Comparison of ENCODE assay signal across 8 cellular contexts in genomic region chr4:80197132-80197573, GRCh38. TPM values are rescaled to one million over a fixed set of nuclear protein-coding genes. Genes with fewer than 3 reads are reported as not detected.
DNase-seq lines count a peak whose midpoint lies in the region; ATAC-seq and TF ChIP-seq lines count a peak whose summit lies in the region.

Gene PRDM8 (plus strand): TSS chr4:80197503. CDS start chr4:80200081, 2,578 bp downstream.

- no peaks in the 10 kb centered on the region for H3K79me2 ChIP-seq in neural progenitor cell (ENCODE audit: low read depth)

- H3K27me3 Mint-ChIP-seq in T-helper 17 cell = peaks cover 10% of the 10 kb centered on the region
- H3K27me3 Mint-ChIP-seq in endodermal cell (ENCODE audit: insufficient read depth) = peaks cover 100% of the 10 kb centered on the region
- H3K27me3 Mint-ChIP-seq in neural progenitor cell (ENCODE audit: insufficient read depth, low read depth) = peaks cover 90% of the 10 kb centered on the region
- H3K27me3 Mint-ChIP-seq in Caco-2 (ENCODE audit: insufficient read depth, unreplicated experiment) = peaks cover 36% of the 10 kb centered on the region

- CTCF ChIA-PET in Caco-2 (lab: Charles Lee) = no interaction called here

- POLR2A ChIA-PET in Caco-2 (lab: Charles Lee) = no interaction called here

- peak within 1 kb of the TSS; percentile 77 for H3K4me2 ChIP-seq in neural progenitor cell

- H4K20me1 ChIP-seq in neural progenitor cell (ENCODE audit: low read depth) = peaks cover 92% of the 10 kb centered on the region

- H3K9ac ChIP-seq in endodermal cell (ENCODE audit: extremely low read depth, low read length, poor library complexity, severe bottlenecking) (no peak within 1 kb of the TSS), neural progenitor cell (no peak within 1 kb of the TSS)

- TF ChIP-seq CTCF in cardiac muscle cell (IDR thresholded peaks at IDR 0.05; ENCODE audit: low read depth, low read length) (no peak), endodermal cell (conservative IDR thresholded peaks at IDR 0.05) (no peak), neural progenitor cell (IDR thresholded peaks at IDR 0.05) (no peak), Caco-2 (IDR thresholded peaks at IDR 0.05; ENCODE audit: insufficient read depth in 1 of 2, low read depth in 1 of 2, low read length in 1 of 2, severe bottlenecking in 1 of 2, unreplicated experiment in 1 of 2) (no peak)

- H3K4me1 Mint-ChIP-seq in T-helper 17 cell (peaks cover 32% of the 10 kb centered on the region), endodermal cell (peaks cover 20% of the 10 kb centered on the region), neural progenitor cell (peaks cover 37% of the 10 kb centered on the region), Caco-2 (ENCODE audit: low read depth, unreplicated experiment) (peaks cover 8% of the 10 kb centered on the region)

- H3K36me3 ChIP-seq in cardiac muscle cell (no peaks in the 10 kb centered on the region), endodermal cell (ENCODE audit: control insufficient read depth, insufficient read depth, low read length) (no peaks in the 10 kb centered on the region), neural progenitor cell (no peaks in the 10 kb centered on the region), Caco-2 (ENCODE audit: control insufficient read depth, insufficient read depth, low read length) (no peaks in the 10 kb centered on the region)

- H3K27me3 ChIP-seq in cardiac muscle cell = peaks cover 100% of the 10 kb centered on the region
- H3K27me3 ChIP-seq in endodermal cell (ENCODE audit: control insufficient read depth, insufficient read depth, low read length, poor library complexity, severe bottlenecking) = peaks cover 100% of the 10 kb centered on the region
- peaks cover 100% of the 10 kb centered on the region for H3K27me3 ChIP-seq in neural progenitor cell
- H3K27me3 ChIP-seq in Caco-2 (replicated peaks; ENCODE audit: control insufficient read depth, insufficient read depth, low read length) = no peaks in the 10 kb centered on the region; the same call in 1 of the 2 replicates

- H3K4me3 Mint-ChIP-seq in T-helper 17 cell = peak within 1 kb of the TSS; percentile 88
- peak within 1 kb of the TSS; percentile 12 for H3K4me3 Mint-ChIP-seq in endodermal cell
- H3K4me3 Mint-ChIP-seq in neural progenitor cell = peak within 1 kb of the TSS; percentile 79
- H3K4me3 Mint-ChIP-seq in Caco-2 (ENCODE audit: unreplicated experiment) = no peak within 1 kb of the TSS

- peak within 1 kb of the TSS; percentile 22 for H3K4me3 ChIP-seq in cardiac muscle cell
- H3K4me3 ChIP-seq in endodermal cell (ENCODE audit: low read length) = peak within 1 kb of the TSS; percentile 54
- peak within 1 kb of the TSS; percentile 43 for H3K4me3 ChIP-seq in neural progenitor cell
- no peak within 1 kb of the TSS for H3K4me3 ChIP-seq in Caco-2 (ENCODE audit: low read depth, low read length)

- peak; percentile 54 for ATAC-seq in T-helper 17 cell
- ATAC-seq in HG03442 (IDR thresholded peaks at IDR 0.05; ENCODE audit: unreplicated experiment) = no peak
- ATAC-seq in GM19328 (IDR thresholded peaks at IDR 0.05; ENCODE audit: unreplicated experiment) = no peak

- no TSS peak for BruUV-seq in Caco-2 (replicated peaks; lab: Mats Ljungman, UMichigan)

- H3K4me1 ChIP-seq in cardiac muscle cell (ENCODE audit: low read depth) (peaks cover 11% of the 10 kb centered on the region), endodermal cell (ENCODE audit: control insufficient read depth, insufficient read depth, low read length) (peaks cover 5% of the 10 kb centered on the region), neural progenitor cell (peaks cover 28% of the 10 kb centered on the region), Caco-2 (no peaks in the 10 kb centered on the region)

- H3K9me3 Mint-ChIP-seq in endodermal cell = no peaks in the 10 kb centered on the region
- peaks cover 5% of the 10 kb centered on the region for H3K9me3 Mint-ChIP-seq in neural progenitor cell
- no peaks in the 10 kb centered on the region for H3K9me3 Mint-ChIP-seq in Caco-2 (ENCODE audit: unreplicated experiment)

- H3K27ac ChIP-seq in cardiac muscle cell = no peak within 1 kb of the TSS
- H3K27ac ChIP-seq in endodermal cell (ENCODE audit: low read depth, low read length) = no peak within 1 kb of the TSS
- no peak within 1 kb of the TSS for H3K27ac ChIP-seq in neural progenitor cell

- H3K27ac Mint-ChIP-seq in T-helper 17 cell = peak within 1 kb of the TSS; percentile 94
- no peak within 1 kb of the TSS for H3K27ac Mint-ChIP-seq in endodermal cell
- H3K27ac Mint-ChIP-seq in neural progenitor cell = no peak within 1 kb of the TSS
- H3K27ac Mint-ChIP-seq in Caco-2 (ENCODE audit: unreplicated experiment) = no peak within 1 kb of the TSS

- WGBS in endodermal cell (ENCODE audit: insufficient coverage in 1 of 2, insufficient read length in 1 of 2), 2 experiments = 0% methylated on average over 6 to 28 of the region's 28 CpGs

- H3K36me3 Mint-ChIP-seq in T-helper 17 cell (ENCODE audit: low read depth) (peaks cover 9% of the 10 kb centered on the region), endodermal cell (ENCODE audit: low read depth) (no peaks in the 10 kb centered on the region), neural progenitor cell (no peaks in the 10 kb centered on the region), Caco-2 (ENCODE audit: insufficient read depth, unreplicated experiment) (no peaks in the 10 kb centered on the region)

- DNase-seq in cardiac muscle cell (ENCODE audit: low read depth in 1 of 2, low spot score in 1 of 2) (no peak), cardiac septum (ENCODE audit: low spot score) (no peak), T-helper 17 cell (peak in 1 of 3 donors; percentile 16), endodermal cell (peak; percentile 64), neural progenitor cell (ENCODE audit: low spot score) (peak; percentile 78), Caco-2 (no peak)

- H3K9me3 ChIP-seq in cardiac muscle cell (ENCODE audit: low read depth) (no peaks in the 10 kb centered on the region), T-helper 17 cell (ENCODE audit: control insufficient read depth, low read length, poor library complexity, severe bottlenecking) (no peaks in the 10 kb centered on the region), endodermal cell (ENCODE audit: control insufficient read depth, low read length) (no peaks in the 10 kb centered on the region), neural progenitor cell (ENCODE audit: low read depth) (no peaks in the 10 kb centered on the region), Caco-2 (no peaks in the 10 kb centered on the region)

- peak within 1 kb of the TSS; percentile 20 for H2AFZ ChIP-seq in neural progenitor cell (replicated peaks)

- H3F3A ChIP-seq in neural progenitor cell (ENCODE audit: low read depth) = peaks cover 42% of the 10 kb centered on the region

- intact Hi-C loops in cardiac septum (cut with DNase I) (no loop called here), Caco-2 (cut with micrococcal nuclease; ENCODE audit: unreplicated experiment) (no loop called here)

RNA-seq across cellular contexts. Expression of gene PRDM8, which starts in this region (rescaled TPM):
- total RNA-seq in cardiac muscle cell (6.3 and 18.8 TPM in 2 replicates), cardiac septum (1.6 TPM), T-helper 17 cell (10 to 100 TPM; 10.2 to 20.0 TPM), endodermal cell (not detected), neural progenitor cell (ENCODE audit: low replicate concordance) (0.03 TPM in 1 of 2 replicates, not detected in the other), Caco-2 (2022) (not detected in 2 replicates)
- 6.2 and 11.3 TPM in 2 replicates for polyA plus RNA-seq in cardiac muscle cell
- 1.6 TPM for polyA plus RNA-seq in endodermal cell (2013, experiment 1 of 2)
- polyA plus RNA-seq in endodermal cell (2013, experiment 2 of 2) = 0.95 TPM

Comparison
In these comparisons a context has a peak if more than half of its experiments do, and no peak if none do; other contexts are left out.
1. Peak in DNase-seq, H3K4me3 ChIP-seq and H3K4me2 ChIP-seq in neural progenitor cell; RNA of the gene not detected or under 1 TPM.